20 cellular contexts compared by ENCODE assay signal in the genomic region with DNA sequence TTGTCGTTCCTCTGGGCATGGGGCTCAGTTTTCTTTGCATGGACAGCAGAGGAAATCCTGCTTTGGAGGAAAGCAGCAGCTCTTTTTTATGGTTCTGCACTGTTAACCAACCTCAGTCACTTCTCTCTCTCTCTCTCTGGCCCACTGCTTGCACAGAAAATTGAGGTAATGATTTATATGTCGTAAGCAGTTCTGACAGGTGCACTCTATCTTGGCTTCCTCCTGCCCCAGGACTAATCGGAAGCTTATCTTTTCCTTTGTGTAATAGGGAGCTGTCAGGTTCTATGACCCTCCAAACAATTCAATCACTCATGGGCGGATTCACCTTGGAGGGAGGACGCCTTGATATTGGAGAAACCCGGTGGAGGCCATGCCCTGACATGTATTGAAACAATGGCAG.
DNase-seq lines count a peak whose midpoint lies in the region; ATAC-seq lines count a peak whose summit lies in the region.
"Had no signal": no experiment of that assay in that cellular context is flagged by ENCODE, and none has a peak within 500 bp of the region (broad histone marks: within the 10 kb centered on the region; RNA-seq: fewer than 3 reads in every experiment).

No MANE protein-coding gene starts in this region.

- DNase-seq in ACHN (peak; percentile 21), NCI-H226 (peak; percentile 28), mesenteric fat pad (ENCODE audit: low spot score) (no peak)
- no peak for DNase-seq in central memory CD4-positive, alpha-beta T cell
- DNase-seq: activated CD4-positive, alpha-beta T cell treated with anti-CD3 and anti-CD28 coated beads, Interleukin-2, amount 50 U/mL, for 4 hours; activated T-cell treated with anti-CD3 and anti-CD28 coated beads, Interleukin-2, amount 50 U/mL, for 4 hours; amygdala; Caco-2; GDM1; islet precursor cell; midbrain; PC-9; transverse colon had no signal

- peak; percentile 88 for ATAC-seq in GM19438 (IDR thresholded peaks at IDR 0.05; ENCODE audit: low read depth, unreplicated experiment)
- ATAC-seq in HG03097 (IDR thresholded peaks at IDR 0.05; ENCODE audit: low FRiP score, unreplicated experiment): peak; percentile 92
- ATAC-seq in GM18868 (IDR thresholded peaks at IDR 0.05; ENCODE audit: unreplicated experiment): no peak
- no peak for ATAC-seq in HG03342 (IDR thresholded peaks at IDR 0.05; ENCODE audit: unreplicated experiment)
- ATAC-seq: activated T-cell treated with anti-CD3 and anti-CD28 coated beads, Interleukin-2, amount 50 U/mL, for 4 hours; HepG2; SK-N-SH treated with all-trans-retinoic acid at 6 μM for 48 hours; stimulated activated effector memory CD8-positive, alpha-beta T cell treated with anti-CD3 and anti-CD28 coated beads, Interleukin-12 subunit alpha, Interleukin-12 subunit beta, amount 100 ng/mL, for 72 hours had no signal

- in situ Hi-C loops in ACHN (cut with HindIII; ENCODE audit: low pct_ligation_motif_present, low pct_unique_long_range_greater_than_20kb, low sequenced_read_pairs): no loop called here

Comparison
In these comparisons a context has a peak if more than half of its experiments do, and no peak if none do; other contexts are left out.
1. DNase-seq: peak in ACHN (single experiment) and NCI-H226 (single experiment); none in mesenteric fat pad (single experiment) and central memory CD4-positive, alpha-beta T cell (single experiment).
2. ATAC-seq: peak in GM19438 (single experiment) and HG03097 (single experiment); none in GM18868 (single experiment) and HG03342 (single experiment).